10 cellular contexts compared by ENCODE assay signal in genomic region chr10:89699581-89700064, GRCh38. TPM values are rescaled to one million over a fixed set of nuclear protein-coding genes. Genes with fewer than 3 reads are reported as not detected.
A peak's percentile ranks its signal among the peaks of the same experiment; 100 is the strongest.
DNase-seq lines count a peak whose midpoint lies in the region; ATAC-seq, FAIRE-seq and TF ChIP-seq lines count a peak whose summit lies in the region.
"Had no signal": no experiment of that assay in that cellular context is flagged by ENCODE, and none has a peak within 500 bp of the region (broad histone marks: within the 10 kb centered on the region; RNA-seq: fewer than 3 reads in every experiment).

No MANE protein-coding gene starts in this region.

- H4K8ac ChIP-seq in H1 (ENCODE audit: extremely low read depth, insufficient read depth, low read length) (no peak overlapping the region), trophoblast cell (ENCODE audit: low read depth, low read length) (no peak overlapping the region)

- H3K18ac ChIP-seq in H1 (ENCODE audit: extremely low read depth, low read length), result no peak overlapping the region
- H3K18ac ChIP-seq in trophoblast cell (ENCODE audit: low read length), result no peak overlapping the region

- H3K4me2 ChIP-seq in H1 (ENCODE audit: insufficient read depth in 1 of 2, low read depth in 2 of 2, low read length in 2 of 2) (0 out of 4 replicates have a peak overlapping the region, but pooled peaks of 1 of the 2 experiments have one; percentile 88), trophoblast cell (ENCODE audit: low read length) (no peak overlapping the region)

- CTCF ChIA-PET in H1 (lab: Charles Lee; ENCODE audit: partially characterized antibody), result no interaction called here

- H3K4ac ChIP-seq in H1 (replicated peaks; ENCODE audit: insufficient read length, low read depth, low read length), result no peak overlapping the region
- H3K4ac ChIP-seq in trophoblast cell (ENCODE audit: low read depth, low read length), result no peak overlapping the region

- no peak overlapping the region for H4K12ac ChIP-seq in trophoblast cell (ENCODE audit: low read depth, low read length)

- FAIRE-seq in H1 (lab: Jason Lieb, UNC), result no peak

- TF ChIP-seq CTCF in H1 (IDR thresholded peaks at IDR 0.05; ENCODE audit: control extremely low read depth in 1 of 3, insufficient read depth in 1 of 3, low read depth in 1 of 3, low read length in 3 of 3), result no peak

- H4K91ac ChIP-seq in H1 (replicated peaks; ENCODE audit: insufficient read length, low read length) (no peak overlapping the region), trophoblast cell (ENCODE audit: low read depth, low read length) (no peak overlapping the region)

- no peak for TF ChIP-seq RAD21 in H1 (IDR thresholded peaks at IDR 0.05 in 1 of 2, conservative IDR thresholded peaks at IDR 0.05 in 1 of 2; ENCODE audit: low read depth in 2 of 2, low read length in 2 of 2)

- POLR2A ChIA-PET in H1 (lab: Charles Lee; ENCODE audit: partially characterized antibody), result interaction anchor here (0.8 to 2.0 kb wide), 2 partner anchors 49 to 56 kb away, joined by 3 to 12 read pairs; no protein-coding TSS in a partner anchor

- no peak overlapping the region for H2BK20ac ChIP-seq in H1 (ENCODE audit: low read length)

- H2BK15ac ChIP-seq in H1 (ENCODE audit: low read length), result no peak overlapping the region

- no peak overlapping the region for H3K27ac Mint-ChIP-seq in activated CD4-positive, alpha-beta T cell treated with anti-CD3 and anti-CD28 coated beads, Interleukin-2, amount 10 ng/mL, durations not matched to agents 24 days and 14 days

- no peak for DNase-seq in activated CD4-positive, alpha-beta T cell treated with anti-CD3 and anti-CD28 coated beads, Interleukin-2, amount 10 ng/mL, durations not matched to agents 24 days and 14 days
- DNase-seq in activated CD4-positive, alpha-beta T cell treated with anti-CD3 and anti-CD28 coated beads for 48 hours, result no peak
- DNase-seq in NCI-H226 (peak; percentile 7), H1 (ENCODE audit: low read depth in 1 of 2, low spot score in 2 of 2) (no peak), trophoblast cell (peak; percentile 69 to 93)
- DNase-seq: activated CD4-positive, alpha-beta T cell treated with anti-CD3 and anti-CD28 coated beads for 4 hours had no signal

- H3K4me1 ChIP-seq in H1 (replicated peaks in 1 of 4; ENCODE audit: control insufficient read depth in 3 of 4, insufficient read depth in 4 of 4, low read length in 3 of 4) (peaks cover 0 to 4% (median 4%) of the 10 kb centered on the region in 4 experiments; a peak in 3 of 7 replicates), trophoblast cell (ENCODE audit: control insufficient read depth in 1 of 2, insufficient read depth in 2 of 2, low read length in 2 of 2) (peaks cover 5 to 6% of the 10 kb centered on the region in 2 experiments)

- H3K9me3 ChIP-seq in H1 (ENCODE audit: insufficient read depth in 2 of 2, low read depth in 1 of 2, low read length in 1 of 2) (no peaks in the 10 kb centered on the region), trophoblast cell (ENCODE audit: insufficient read depth, low read depth, low read length) (no peaks in the 10 kb centered on the region)
- H3K9me3 ChIP-seq: SJSA1 had no signal

- peaks cover 27% of the 10 kb centered on the region for H3K4me1 Mint-ChIP-seq in activated CD4-positive, alpha-beta T cell treated with anti-CD3 and anti-CD28 coated beads, Interleukin-2, amount 10 ng/mL, durations not matched to agents 24 days and 14 days

- no peak for TF ChIP-seq POLR2A in H1 (IDR thresholded peaks at IDR 0.05; ENCODE audit: control extremely low read depth in 1 of 2, low read depth in 2 of 2, low read length in 2 of 2)

- H3K9ac ChIP-seq in H1 (replicated peaks in 1 of 4; ENCODE audit: extremely low read depth in 1 of 4, low read depth in 3 of 4, low read length in 3 of 4) (no peak overlapping the region), trophoblast cell (ENCODE audit: low read length) (no peak overlapping the region)

- no peak overlapping the region for H2BK120ac ChIP-seq in H1 (replicated peaks; ENCODE audit: low read depth, low read length)
- no peak overlapping the region for H2BK120ac ChIP-seq in trophoblast cell (ENCODE audit: insufficient read depth, low read length, poor library complexity)

- no peak overlapping the region for H3K4me3 ChIP-seq in H1 (ENCODE audit: extremely low read depth in 1 of 4, insufficient read depth in 2 of 4, low read depth in 3 of 4, low read length in 4 of 4)
- no peak overlapping the region for H3K4me3 ChIP-seq in trophoblast cell (ENCODE audit: low read depth, low read length)
- H3K4me3 ChIP-seq: SJSA1 had no signal

- no peak overlapping the region for H3K14ac ChIP-seq in H1 (ENCODE audit: insufficient read length)
- H3K14ac ChIP-seq in trophoblast cell (ENCODE audit: low read length), result no peak overlapping the region

- H3K4me3 Mint-ChIP-seq in activated CD4-positive, alpha-beta T cell treated with anti-CD3 and anti-CD28 coated beads, Interleukin-2, amount 10 ng/mL, durations not matched to agents 24 days and 14 days, result peak overlapping the region; percentile 16

- WGBS in H1 (ENCODE audit: extremely low coverage in 1 of 2, insufficient coverage in 1 of 2, insufficient read length in 1 of 2, insufficient replicate concordance in 2 of 2, low coverage in 1 of 2, low lambda C conversion rate in 2 of 2, missing lambda C conversion rate in 1 of 2), 2 experiments, result 92% methylated on average over 2 of the region's 2 CpGs; no CpG with 5 or more reads in 1 of the 2 experiments
- no CpG with 5 or more reads among the region's 2 CpGs for WGBS in trophoblast cell (ENCODE audit: extremely low coverage, insufficient coverage, insufficient read length)

- H3K79me1 ChIP-seq in H1 (ENCODE audit: low read depth, low read length) (no peaks in the 10 kb centered on the region), trophoblast cell (ENCODE audit: low read length) (peaks cover 2% of the 10 kb centered on the region)

- H2AFZ ChIP-seq in H1 (ENCODE audit: low read length), result no peak overlapping the region
- no peak overlapping the region for H2AFZ ChIP-seq in trophoblast cell (ENCODE audit: insufficient read depth, low read length, poor library complexity)

- H2BK5ac ChIP-seq in H1 (ENCODE audit: low read depth, low read length) (no peak overlapping the region), trophoblast cell (ENCODE audit: low read depth, low read length, poor library complexity) (no peak overlapping the region)

- H3K36me3 ChIP-seq in H1 (ENCODE audit: control insufficient read depth in 2 of 4, insufficient read depth in 4 of 4, low read length in 3 of 4) (no peaks in the 10 kb centered on the region), trophoblast cell (ENCODE audit: control insufficient read depth in 1 of 2, insufficient read depth in 2 of 2, low read length in 2 of 2) (no peaks in the 10 kb centered on the region)

- H3K9me3 Mint-ChIP-seq in activated CD4-positive, alpha-beta T cell treated with anti-CD3 and anti-CD28 coated beads, Interleukin-2, amount 10 ng/mL, durations not matched to agents 24 days and 14 days, result no peaks in the 10 kb centered on the region

- no peak for TF ChIP-seq EP300 in H1 (IDR thresholded peaks at IDR 0.05; ENCODE audit: borderline replicate concordance in 1 of 2, low read depth in 2 of 2, low read length in 2 of 2)

- H3K27me3 Mint-ChIP-seq in activated CD4-positive, alpha-beta T cell treated with anti-CD3 and anti-CD28 coated beads, Interleukin-2, amount 10 ng/mL, durations not matched to agents 24 days and 14 days, result peaks cover 3% of the 10 kb centered on the region

- H3K27me3 ChIP-seq in H1 (replicated peaks in 1 of 4; ENCODE audit: control insufficient read depth in 3 of 4, extremely low read depth in 1 of 4, insufficient read depth in 3 of 4, low read length in 3 of 4), result no peaks in the 10 kb centered on the region
- H3K27me3 ChIP-seq in trophoblast cell (ENCODE audit: insufficient read depth, low read length), result no peaks in the 10 kb centered on the region
- H3K27me3 ChIP-seq: SJSA1 had no signal

- peaks cover 13 to 32% of the 10 kb centered on the region in 2 experiments for H3K79me2 ChIP-seq in H1 (ENCODE audit: control insufficient read depth in 1 of 2, insufficient read depth in 2 of 2, low read length in 2 of 2)
- H3K79me2 ChIP-seq in trophoblast cell (ENCODE audit: control insufficient read depth, insufficient read depth, low read length, poor library complexity), result peaks cover 14% of the 10 kb centered on the region

- intact Hi-C loops in activated CD4-positive, alpha-beta T cell treated with anti-CD3 and anti-CD28 coated beads, Interleukin-2, amount 10 ng/mL, durations not matched to agents 24 days and 14 days (cut with micrococcal nuclease), result loop anchor here (5.0 kb wide), 2 partner anchors 38 to 163 kb away; no protein-coding TSS in a partner anchor

- peaks cover 5% of the 10 kb centered on the region for H3K36me3 Mint-ChIP-seq in activated CD4-positive, alpha-beta T cell treated with anti-CD3 and anti-CD28 coated beads, Interleukin-2, amount 10 ng/mL, durations not matched to agents 24 days and 14 days (ENCODE audit: low read depth)

- H4K5ac ChIP-seq in H1 (ENCODE audit: insufficient read length, low read depth, low read length), result no peak overlapping the region

- ATAC-seq in HG03135 (IDR thresholded peaks at IDR 0.05; ENCODE audit: unreplicated experiment), result no peak
- ATAC-seq in GM18498 (IDR thresholded peaks at IDR 0.05; ENCODE audit: unreplicated experiment), result no peak
- no peak for ATAC-seq in GM21737 (IDR thresholded peaks at IDR 0.05; ENCODE audit: unreplicated experiment)

- H3K23ac ChIP-seq in H1 (ENCODE audit: insufficient read length) (no peak overlapping the region), trophoblast cell (ENCODE audit: low read length) (no peak overlapping the region)

- peaks cover 2 to 3% of the 10 kb centered on the region in 2 experiments for H4K20me1 ChIP-seq in H1 (replicated peaks in 1 of 2; ENCODE audit: control insufficient read depth in 1 of 2, insufficient read depth in 2 of 2, low read length in 2 of 2)

- H2AK5ac ChIP-seq in H1 (ENCODE audit: low read depth, low read length) (no peak overlapping the region), trophoblast cell (ENCODE audit: low read length) (no peak overlapping the region)

- H3K27ac ChIP-seq in H1 (ENCODE audit: low read depth, low read length) (no peak overlapping the region), trophoblast cell (ENCODE audit: low read depth, low read length) (no peak overlapping the region)
- H3K27ac ChIP-seq: SJSA1 had no signal

- H2BK12ac ChIP-seq in H1 (ENCODE audit: low read depth, low read length) (no peak overlapping the region), trophoblast cell (ENCODE audit: low read length) (no peak overlapping the region)

- peaks cover 2% of the 10 kb centered on the region for H3K23me2 ChIP-seq in H1 (ENCODE audit: low read depth, low read length)

- no peak overlapping the region for H3K56ac ChIP-seq in H1 (replicated peaks; ENCODE audit: insufficient read length, low read depth, low read length)

RNA-seq across cellular contexts. Expression of gene KIF20B, which starts 1.8 kb away (rescaled TPM):
- 55.0 and 55.6 TPM in 2 replicates for total RNA-seq in activated CD4-positive, alpha-beta T cell treated with anti-CD3 and anti-CD28 coated beads, Interleukin-2, amount 10 ng/mL, durations not matched to agents 24 days and 14 days
- 70.8 and 72.0 TPM in 2 replicates for total RNA-seq in H1 (2021; fragmentation: NEBNext Ultra II Directional; extraction: Animal tissue kit (Norgen Biotek cat#: 25700))
- 2.7 and 4.5 TPM in 2 replicates for polyA plus RNA-seq in H1 (2011; rRNA removed)
- 8.0 TPM for polyA plus RNA-seq in H1 (2011; cell fraction: cytosol; rRNA removed)
- 1.7 TPM for polyA plus RNA-seq in H1 (2011; cell fraction: nucleus; rRNA removed)
- polyA plus RNA-seq in H1 (2012, experiment 1 of 2), result 11.8 to 35.8 TPM (median 18.6 TPM) in 4 replicates
- polyA plus RNA-seq in H1 (2012, experiment 2 of 2), result 1.00 TPM
- 38.6 TPM for polyA plus RNA-seq in H1 (2013, experiment 1 of 2)
- polyA plus RNA-seq in H1 (2013, experiment 2 of 2), result 36.9 TPM
- 28.4 and 42.7 TPM in 2 replicates for polyA minus RNA-seq in H1 (2011; rRNA and poly(A)+ RNA removed)
- polyA minus RNA-seq in H1 (2011; cell fraction: cytosol; rRNA and poly(A)+ RNA removed), result 7.3 TPM
- polyA minus RNA-seq in H1 (2011; cell fraction: nucleus; rRNA and poly(A)+ RNA removed), result 23.9 TPM
- 23.6 and 24.3 TPM in 2 replicates for polyA plus RNA-seq in trophoblast cell (2013)

RNA-seq across cellular contexts. Expression of gene PANK1, which starts 54.6 kb away (rescaled TPM):
- total RNA-seq in activated CD4-positive, alpha-beta T cell treated with anti-CD3 and anti-CD28 coated beads, Interleukin-2, amount 10 ng/mL, durations not matched to agents 24 days and 14 days, result 4.8 and 4.9 TPM in 2 replicates
- 39.1 and 40.4 TPM in 2 replicates for total RNA-seq in H1 (2021; fragmentation: NEBNext Ultra II Directional; extraction: Animal tissue kit (Norgen Biotek cat#: 25700))
- polyA plus RNA-seq in H1 (2011; rRNA removed), result 11.3 and 18.5 TPM in 2 replicates
- 18.1 TPM for polyA plus RNA-seq in H1 (2011; cell fraction: cytosol; rRNA removed)
- polyA plus RNA-seq in H1 (2011; cell fraction: nucleus; rRNA removed), result 12.0 TPM
- polyA plus RNA-seq in H1 (2012, experiment 1 of 2), result 24.6 to 36.4 TPM (median 26.5 TPM) in 4 replicates
- 5.1 TPM for polyA plus RNA-seq in H1 (2012, experiment 2 of 2)
- 22.6 TPM for polyA plus RNA-seq in H1 (2013, experiment 1 of 2)
- 22.8 TPM for polyA plus RNA-seq in H1 (2013, experiment 2 of 2)
- polyA minus RNA-seq in H1 (2011; rRNA and poly(A)+ RNA removed), result 51.7 and 58.1 TPM in 2 replicates
- 15.3 TPM for polyA minus RNA-seq in H1 (2011; cell fraction: cytosol; rRNA and poly(A)+ RNA removed)
- 33.0 TPM for polyA minus RNA-seq in H1 (2011; cell fraction: nucleus; rRNA and poly(A)+ RNA removed)
- polyA plus RNA-seq in trophoblast cell (2013), result 14.9 and 15.1 TPM in 2 replicates

Comparison
In these comparisons a context has a peak if more than half of its experiments do, and no peak if none do; other contexts are left out.
1. DNase-seq: peak in NCI-H226 (single experiment) and trophoblast cell (2 of 2); none in activated CD4-positive, alpha-beta T cell treated with anti-CD3 and anti-CD28 coated beads, Interleukin-2, amount 10 ng/mL, durations not matched to agents 24 days and 14 days (single experiment), activated CD4-positive, alpha-beta T cell treated with anti-CD3 and anti-CD28 coated beads for 48 hours (single experiment) and H1 (0 of 2).